Comparison of ENCODE assay signal across 1 cellular context in the genomic region with DNA sequence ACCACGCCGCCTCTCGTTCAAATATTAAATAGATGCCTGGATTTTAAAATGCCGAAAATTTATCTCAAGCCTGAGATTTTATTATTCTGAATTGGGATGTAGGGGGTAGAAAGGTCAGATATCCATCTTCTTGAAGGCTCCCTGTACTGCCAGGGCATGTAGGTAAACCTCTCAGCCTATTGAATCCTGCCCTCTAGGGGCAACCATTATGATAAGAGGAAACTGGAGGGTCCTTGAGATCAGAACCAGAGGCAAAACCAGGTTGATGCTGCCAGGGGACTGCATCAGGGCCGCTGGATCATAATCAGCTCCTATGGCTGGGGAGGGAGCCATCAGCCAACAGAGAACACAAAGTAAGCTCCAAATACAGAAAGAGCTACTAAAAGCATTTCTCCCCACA.
TF ChIP-seq lines count a peak whose summit lies in the region.

No MANE protein-coding gene starts in this region.

TF ChIP-seq in IMR-90, 13 proteins besides CTCF, POLR2A, EP300 and RAD21 (continued from another document):
- TF ChIP-seq, protein P1, sequence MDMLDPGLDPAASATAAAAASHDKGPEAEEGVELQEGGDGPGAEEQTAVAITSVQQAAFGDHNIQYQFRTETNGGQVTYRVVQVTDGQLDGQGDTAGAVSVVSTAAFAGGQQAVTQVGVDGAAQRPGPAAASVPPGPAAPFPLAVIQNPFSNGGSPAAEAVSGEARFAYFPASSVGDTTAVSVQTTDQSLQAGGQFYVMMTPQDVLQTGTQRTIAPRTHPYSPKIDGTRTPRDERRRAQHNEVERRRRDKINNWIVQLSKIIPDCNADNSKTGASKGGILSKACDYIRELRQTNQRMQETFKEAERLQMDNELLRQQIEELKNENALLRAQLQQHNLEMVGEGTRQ (IDR thresholded peaks at IDR 0.05; ENCODE audit: low read depth, low read length): no peak
- TF ChIP-seq RFX5 (IDR thresholded peaks at IDR 0.05; ENCODE audit: low read depth, low read length): no peak
- TF ChIP-seq CHD1 (IDR thresholded peaks at IDR 0.05; ENCODE audit: low read depth, low read length): no peak
- no peak for TF ChIP-seq FOS (IDR thresholded peaks at IDR 0.05; ENCODE audit: low read depth, low read length)
- TF ChIP-seq, protein P2, sequence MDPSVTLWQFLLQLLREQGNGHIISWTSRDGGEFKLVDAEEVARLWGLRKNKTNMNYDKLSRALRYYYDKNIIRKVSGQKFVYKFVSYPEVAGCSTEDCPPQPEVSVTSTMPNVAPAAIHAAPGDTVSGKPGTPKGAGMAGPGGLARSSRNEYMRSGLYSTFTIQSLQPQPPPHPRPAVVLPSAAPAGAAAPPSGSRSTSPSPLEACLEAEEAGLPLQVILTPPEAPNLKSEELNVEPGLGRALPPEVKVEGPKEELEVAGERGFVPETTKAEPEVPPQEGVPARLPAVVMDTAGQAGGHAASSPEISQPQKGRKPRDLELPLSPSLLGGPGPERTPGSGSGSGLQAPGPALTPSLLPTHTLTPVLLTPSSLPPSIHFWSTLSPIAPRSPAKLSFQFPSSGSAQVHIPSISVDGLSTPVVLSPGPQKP (IDR thresholded peaks at IDR 0.05; ENCODE audit: borderline replicate concordance, low read depth, low read length): no peak
- TF ChIP-seq MAFK (IDR thresholded peaks at IDR 0.05; ENCODE audit: low read depth, low read length): no peak
- TF ChIP-seq BHLHE40 (IDR thresholded peaks at IDR 0.05; ENCODE audit: low read depth, low read length): no peak
- TF ChIP-seq SMC3 (IDR thresholded peaks at IDR 0.05; ENCODE audit: low read depth, low read length): no peak
TF ChIP-seq in IMR-90: peak in this region for 0.
